28 cellular contexts compared by ENCODE assay signal in the genomic region with DNA sequence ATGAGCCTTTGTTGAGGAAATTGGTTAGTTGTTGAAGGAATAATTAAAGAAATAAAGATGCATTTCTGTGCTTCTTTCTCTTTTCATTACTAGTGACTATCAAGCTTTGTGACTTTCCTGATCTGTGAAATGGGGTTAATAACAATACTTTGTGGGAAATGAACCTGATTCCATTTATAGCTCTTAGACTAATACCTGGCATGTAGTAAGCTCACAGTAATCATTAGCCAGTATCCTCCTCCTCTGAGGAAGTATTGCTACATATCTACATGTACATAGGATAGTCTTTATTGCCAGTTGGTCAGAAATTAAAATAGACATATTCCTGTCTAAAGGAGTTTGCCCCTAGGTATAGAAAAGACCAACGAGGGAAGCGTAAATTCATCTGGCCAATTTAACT. TPM values are rescaled to one million over a fixed set of nuclear protein-coding genes. Genes with fewer than 3 reads are reported as not detected.
A peak's percentile ranks its signal among the peaks of the same experiment; 100 is the strongest.
DNase-seq lines count a peak whose midpoint lies in the region; ATAC-seq, FAIRE-seq and TF ChIP-seq lines count a peak whose summit lies in the region.
"Had no signal": no experiment of that assay in that cellular context is flagged by ENCODE, and none has a peak within 500 bp of the region (broad histone marks: within the 10 kb centered on the region; RNA-seq: fewer than 3 reads in every experiment).

No MANE protein-coding gene starts in this region.

- H3K4me1 ChIP-seq in mesenchymal stem cell (ENCODE audit: control insufficient read depth, insufficient read depth, low read depth, low read length): peaks cover 1% of the 10 kb centered on the region
- H3K4me1 ChIP-seq: HAP-1, lower lobe of right lung, Peyer's patch, stomach, thyroid gland had no signal

- no peak overlapping the region for H3K18ac ChIP-seq in mesenchymal stem cell (ENCODE audit: low read depth in 1 of 2, low read length in 2 of 2)

- WGBS in mesenchymal stem cell: no CpG with 5 or more reads among the region's 2 CpGs

- H3K4ac ChIP-seq in mesenchymal stem cell (ENCODE audit: low read depth in 1 of 2, low read length in 2 of 2): no peak overlapping the region

- no peaks in the 10 kb centered on the region for H3K36me3 ChIP-seq in mesenchymal stem cell (ENCODE audit: control insufficient read depth in 1 of 2, insufficient read depth in 2 of 2, low read depth in 1 of 2, low read length in 2 of 2)
- H3K36me3 ChIP-seq: adrenal gland, HAP-1, lower lobe of right lung, Peyer's patch, stomach, thyroid gland had no signal

- H3K27me3 ChIP-seq in mesenchymal stem cell (ENCODE audit: control insufficient read depth in 1 of 2, insufficient read depth in 1 of 2, low read length in 2 of 2): no peaks in the 10 kb centered on the region
- H3K27me3 ChIP-seq: adrenal gland, body of pancreas, dorsolateral prefrontal cortex, Peyer's patch, stomach, thyroid gland had no signal

- H4K8ac ChIP-seq in mesenchymal stem cell (ENCODE audit: low read length): no peak overlapping the region

- H3K27ac ChIP-seq in mesenchymal stem cell (ENCODE audit: low read length, poor library complexity, severe bottlenecking): peak overlapping the region; percentile 97
- H3K27ac ChIP-seq: adrenal gland, dorsolateral prefrontal cortex, KMS-11, lower lobe of right lung, Peyer's patch, stomach, thyroid gland had no signal

- no peak overlapping the region for H4K91ac ChIP-seq in mesenchymal stem cell (ENCODE audit: low read length)

- H3K79me1 ChIP-seq in mesenchymal stem cell (replicated peaks; ENCODE audit: low read length, poor library complexity, severe bottlenecking): no peaks in the 10 kb centered on the region

- H3K4me2 ChIP-seq in mesenchymal stem cell (ENCODE audit: low read length, poor library complexity, severe bottlenecking): no peak overlapping the region
- H3K4me2 ChIP-seq: KMS-11, smooth muscle cell had no signal

- H2BK5ac ChIP-seq in mesenchymal stem cell (ENCODE audit: low read depth, low read length, poor library complexity, severe bottlenecking): no peak overlapping the region

- H3K9me3 ChIP-seq in mesenchymal stem cell (ENCODE audit: control insufficient read depth, low read length): no peaks in the 10 kb centered on the region
- H3K9me3 ChIP-seq: adrenal gland, body of pancreas, HAP-1, lower lobe of right lung, Peyer's patch, stomach, thyroid gland had no signal

- H2AK5ac ChIP-seq in mesenchymal stem cell (ENCODE audit: low read length, severe bottlenecking): no peak overlapping the region

- TF ChIP-seq CTCF in GM10248 (IDR thresholded peaks at IDR 0.05; ENCODE audit: control extremely low read depth, extremely low read depth, low read depth, missing control alignments): no peak

- no peak overlapping the region for H2BK15ac ChIP-seq in mesenchymal stem cell (ENCODE audit: low read depth, poor library complexity, severe bottlenecking)

- H3K23ac ChIP-seq in mesenchymal stem cell (ENCODE audit: low read length in 2 of 2): no peak overlapping the region

- no peak for FAIRE-seq in GM12892 (lab: Jason Lieb, UNC)

- DNase-seq in mesenchymal stem cell (no peak), GM10248 (ENCODE audit: extremely low spot score) (no peak), GM12892 (ENCODE audit: insufficient read length) (no peak)
- DNase-seq in activated CD4-positive, alpha-beta T cell treated with anti-CD3 and anti-CD28 coated beads for 4 hours: no peak
- DNase-seq: activated naive CD4-positive, alpha-beta T cell treated with anti-CD3 and anti-CD28 coated beads for 36 hours; adrenal gland; body of pancreas; dorsolateral prefrontal cortex; islet precursor cell; lower lobe of right lung; NCI-H1436; NCI-H2081 treated with DMSO at 0.1 percent for 48 hours; NCI-H226; NCI-H69; Peyer's patch; stimulated activated CD4-positive, alpha-beta T cell treated with anti-CD3 and anti-CD28 coated beads, Interleukin-2, amount 100 ng/mL, for 24 hours; stomach; T1000; thyroid gland had no signal

- ATAC-seq in GM18520 (IDR thresholded peaks at IDR 0.05; ENCODE audit: unreplicated experiment) (peak; percentile 30), GM21447 (IDR thresholded peaks at IDR 0.05; ENCODE audit: unreplicated experiment) (peak; percentile 53), HG03378 (IDR thresholded peaks at IDR 0.05; ENCODE audit: unreplicated experiment) (peak; percentile 51), HG02938 (IDR thresholded peaks at IDR 0.05; ENCODE audit: unreplicated experiment) (no peak)
- ATAC-seq: body of pancreas; lower lobe of right lung; natural killer cell treated with Interleukin-12 subunit alpha and Interleukin-12 subunit beta and Interleukin-15 and Interleukin-18, amount 100 ng/mL, for 72 hours had no signal

- CTCF ChIA-PET in GM10248 (lab: Yijun Ruan, JAX): interaction anchor here (1.4 to 2.0 kb wide), 3 partner anchors 10 to 577 kb away, joined by 4 to 7 read pairs (median 5); no protein-coding TSS in a partner anchor

- no peak overlapping the region for H3K4me3 ChIP-seq in mesenchymal stem cell (ENCODE audit: insufficient read depth in 1 of 2, low read depth in 1 of 2, low read length in 2 of 2)
- H3K4me3 ChIP-seq: adrenal gland, body of pancreas, dorsolateral prefrontal cortex, HAP-1, lower lobe of right lung, Peyer's patch, smooth muscle cell, stomach, thyroid gland had no signal

- TF ChIP-seq POLR2A in GM12892 (IDR thresholded peaks at IDR 0.05; ENCODE audit: low read depth, low read length): no peak

- H3K9ac ChIP-seq in mesenchymal stem cell (ENCODE audit: low read length): no peak overlapping the region
- H3K9ac ChIP-seq: KMS-11 had no signal

- H2BK120ac ChIP-seq in mesenchymal stem cell (ENCODE audit: low read depth, low read length): no peak overlapping the region

- H2BK12ac ChIP-seq in mesenchymal stem cell (ENCODE audit: low read length in 2 of 2): no peak overlapping the region

- H3K14ac ChIP-seq in mesenchymal stem cell (ENCODE audit: low read length in 2 of 2): no peak overlapping the region

- H2AFZ ChIP-seq in mesenchymal stem cell (ENCODE audit: low read depth, low read length): no peak overlapping the region

- POLR2A ChIA-PET in GM10248 (lab: Yijun Ruan, JAX): no interaction called here

RNA-seq across cellular contexts. Expression of gene CCDC198, which starts 1.8 kb away (rescaled TPM):
- not detected for polyA plus RNA-seq in mesenchymal stem cell (2013, experiment 1 of 2)
- not detected for polyA plus RNA-seq in mesenchymal stem cell (2013, experiment 2 of 2)
- polyA plus RNA-seq in GM12892 (2012; ENCODE audit: missing spikeins): not detected
- polyA plus RNA-seq: adrenal gland, BJ, smooth muscle cell had no signal
